1 cellular context compared by ENCODE assay signal in the genomic region with DNA sequence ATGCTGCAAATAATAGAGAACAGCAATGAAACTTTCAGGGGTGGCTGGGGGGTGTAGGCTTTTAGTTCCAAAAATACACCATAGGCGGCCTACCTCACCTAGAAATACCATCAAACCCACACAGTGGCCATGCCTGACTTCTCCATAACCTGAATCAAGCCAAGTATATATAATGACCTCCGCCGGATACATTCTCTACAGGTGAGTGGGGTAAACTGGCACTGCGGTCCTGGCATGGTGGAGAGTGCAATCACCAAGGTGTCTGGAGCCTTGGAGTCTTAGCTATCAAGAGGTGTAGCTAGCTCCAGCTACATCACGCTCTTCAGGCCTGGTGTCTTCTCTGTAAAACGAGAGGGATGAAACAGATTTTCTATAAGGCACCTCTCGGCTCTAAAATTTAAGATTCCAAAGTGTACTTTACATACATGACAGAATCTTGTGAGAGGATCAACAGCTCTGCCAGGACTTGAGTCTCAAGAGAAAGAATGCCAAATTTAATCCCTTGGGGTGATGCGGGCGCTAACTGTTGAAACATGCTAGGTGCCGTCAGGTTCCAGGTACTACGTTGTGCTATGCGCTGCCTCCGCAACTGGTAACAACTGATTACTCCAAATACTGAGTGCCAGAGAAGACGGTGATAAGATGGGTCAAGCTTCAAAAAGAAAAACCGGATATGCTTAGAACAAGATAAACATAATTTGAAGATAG.
TF ChIP-seq lines count a peak whose summit lies in the region.

No MANE protein-coding gene starts in this region.

TF ChIP-seq in GM23338, 12 proteins besides CTCF, POLR2A, EP300 and RAD21 (continued from another document):
- TF ChIP-seq, protein P1, sequence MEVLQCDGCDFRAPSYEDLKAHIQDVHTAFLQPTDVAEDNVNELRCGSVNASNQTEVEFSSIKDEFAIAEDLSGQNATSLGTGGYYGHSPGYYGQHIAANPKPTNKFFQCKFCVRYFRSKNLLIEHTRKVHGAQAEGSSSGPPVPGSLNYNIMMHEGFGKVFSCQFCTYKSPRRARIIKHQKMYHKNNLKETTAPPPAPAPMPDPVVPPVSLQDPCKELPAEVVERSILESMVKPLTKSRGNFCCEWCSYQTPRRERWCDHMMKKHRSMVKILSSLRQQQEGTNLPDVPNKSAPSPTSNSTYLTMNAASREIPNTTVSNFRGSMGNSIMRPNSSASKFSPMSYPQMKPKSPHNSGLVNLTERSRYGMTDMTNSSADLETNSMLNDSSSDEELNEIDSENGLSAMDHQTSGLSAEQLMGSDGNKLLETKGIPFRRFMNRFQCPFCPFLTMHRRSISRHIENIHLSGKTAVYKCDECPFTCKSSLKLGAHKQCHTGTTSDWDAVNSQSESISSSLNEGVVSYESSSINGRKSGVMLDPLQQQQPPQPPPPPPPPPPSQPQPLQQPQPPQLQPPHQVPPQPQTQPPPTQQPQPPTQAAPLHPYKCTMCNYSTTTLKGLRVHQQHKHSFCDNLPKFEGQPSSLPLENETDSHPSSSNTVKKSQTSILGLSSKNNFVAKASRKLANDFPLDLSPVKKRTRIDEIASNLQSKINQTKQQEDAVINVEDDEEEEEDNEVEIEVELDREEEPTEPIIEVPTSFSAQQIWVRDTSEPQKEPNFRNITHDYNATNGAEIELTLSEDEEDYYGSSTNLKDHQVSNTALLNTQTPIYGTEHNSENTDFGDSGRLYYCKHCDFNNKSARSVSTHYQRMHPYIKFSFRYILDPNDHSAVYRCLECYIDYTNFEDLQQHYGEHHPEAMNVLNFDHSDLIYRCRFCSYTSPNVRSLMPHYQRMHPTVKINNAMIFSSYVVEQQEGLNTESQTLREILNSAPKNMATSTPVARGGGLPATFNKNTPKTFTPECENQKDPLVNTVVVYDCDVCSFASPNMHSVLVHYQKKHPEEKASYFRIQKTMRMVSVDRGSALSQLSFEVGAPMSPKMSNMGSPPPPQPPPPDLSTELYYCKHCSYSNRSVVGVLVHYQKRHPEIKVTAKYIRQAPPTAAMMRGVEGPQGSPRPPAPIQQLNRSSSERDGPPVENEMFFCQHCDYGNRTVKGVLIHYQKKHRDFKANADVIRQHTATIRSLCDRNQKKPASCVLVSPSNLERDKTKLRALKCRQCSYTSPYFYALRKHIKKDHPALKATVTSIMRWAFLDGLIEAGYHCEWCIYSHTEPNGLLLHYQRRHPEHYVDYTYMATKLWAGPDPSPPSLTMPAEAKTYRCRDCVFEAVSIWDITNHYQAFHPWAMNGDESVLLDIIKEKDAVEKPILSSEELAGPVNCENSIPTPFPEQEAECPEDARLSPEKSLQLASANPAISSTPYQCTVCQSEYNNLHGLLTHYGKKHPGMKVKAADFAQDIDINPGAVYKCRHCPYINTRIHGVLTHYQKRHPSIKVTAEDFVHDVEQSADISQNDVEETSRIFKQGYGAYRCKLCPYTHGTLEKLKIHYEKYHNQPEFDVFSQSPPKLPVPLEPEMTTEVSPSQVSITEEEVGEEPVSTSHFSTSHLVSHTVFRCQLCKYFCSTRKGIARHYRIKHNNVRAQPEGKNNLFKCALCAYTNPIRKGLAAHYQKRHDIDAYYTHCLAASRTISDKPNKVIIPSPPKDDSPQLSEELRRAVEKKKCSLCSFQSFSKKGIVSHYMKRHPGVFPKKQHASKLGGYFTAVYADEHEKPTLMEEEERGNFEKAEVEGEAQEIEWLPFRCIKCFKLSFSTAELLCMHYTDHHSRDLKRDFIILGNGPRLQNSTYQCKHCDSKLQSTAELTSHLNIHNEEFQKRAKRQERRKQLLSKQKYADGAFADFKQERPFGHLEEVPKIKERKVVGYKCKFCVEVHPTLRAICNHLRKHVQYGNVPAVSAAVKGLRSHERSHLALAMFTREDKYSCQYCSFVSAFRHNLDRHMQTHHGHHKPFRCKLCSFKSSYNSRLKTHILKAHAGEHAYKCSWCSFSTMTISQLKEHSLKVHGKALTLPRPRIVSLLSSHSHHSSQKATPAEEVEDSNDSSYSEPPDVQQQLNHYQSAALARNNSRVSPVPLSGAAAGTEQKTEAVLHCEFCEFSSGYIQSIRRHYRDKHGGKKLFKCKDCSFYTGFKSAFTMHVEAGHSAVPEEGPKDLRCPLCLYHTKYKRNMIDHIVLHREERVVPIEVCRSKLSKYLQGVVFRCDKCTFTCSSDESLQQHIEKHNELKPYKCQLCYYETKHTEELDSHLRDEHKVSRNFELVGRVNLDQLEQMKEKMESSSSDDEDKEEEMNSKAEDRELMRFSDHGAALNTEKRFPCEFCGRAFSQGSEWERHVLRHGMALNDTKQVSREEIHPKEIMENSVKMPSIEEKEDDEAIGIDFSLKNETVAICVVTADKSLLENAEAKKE (CRISPR knock-in tag; IDR thresholded peaks at IDR 0.05) = no peak
- TF ChIP-seq, protein P2, sequence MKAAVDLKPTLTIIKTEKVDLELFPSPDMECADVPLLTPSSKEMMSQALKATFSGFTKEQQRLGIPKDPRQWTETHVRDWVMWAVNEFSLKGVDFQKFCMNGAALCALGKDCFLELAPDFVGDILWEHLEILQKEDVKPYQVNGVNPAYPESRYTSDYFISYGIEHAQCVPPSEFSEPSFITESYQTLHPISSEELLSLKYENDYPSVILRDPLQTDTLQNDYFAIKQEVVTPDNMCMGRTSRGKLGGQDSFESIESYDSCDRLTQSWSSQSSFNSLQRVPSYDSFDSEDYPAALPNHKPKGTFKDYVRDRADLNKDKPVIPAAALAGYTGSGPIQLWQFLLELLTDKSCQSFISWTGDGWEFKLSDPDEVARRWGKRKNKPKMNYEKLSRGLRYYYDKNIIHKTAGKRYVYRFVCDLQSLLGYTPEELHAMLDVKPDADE (IDR thresholded peaks at IDR 0.05) = no peak
- no peak for TF ChIP-seq ZNF114 (CRISPR knock-in tag; IDR thresholded peaks at IDR 0.05)
- TF ChIP-seq CREB1 (CRISPR knock-in tag; IDR thresholded peaks at IDR 0.05; ENCODE audit: low read depth) = no peak
